In the genomic region with DNA sequence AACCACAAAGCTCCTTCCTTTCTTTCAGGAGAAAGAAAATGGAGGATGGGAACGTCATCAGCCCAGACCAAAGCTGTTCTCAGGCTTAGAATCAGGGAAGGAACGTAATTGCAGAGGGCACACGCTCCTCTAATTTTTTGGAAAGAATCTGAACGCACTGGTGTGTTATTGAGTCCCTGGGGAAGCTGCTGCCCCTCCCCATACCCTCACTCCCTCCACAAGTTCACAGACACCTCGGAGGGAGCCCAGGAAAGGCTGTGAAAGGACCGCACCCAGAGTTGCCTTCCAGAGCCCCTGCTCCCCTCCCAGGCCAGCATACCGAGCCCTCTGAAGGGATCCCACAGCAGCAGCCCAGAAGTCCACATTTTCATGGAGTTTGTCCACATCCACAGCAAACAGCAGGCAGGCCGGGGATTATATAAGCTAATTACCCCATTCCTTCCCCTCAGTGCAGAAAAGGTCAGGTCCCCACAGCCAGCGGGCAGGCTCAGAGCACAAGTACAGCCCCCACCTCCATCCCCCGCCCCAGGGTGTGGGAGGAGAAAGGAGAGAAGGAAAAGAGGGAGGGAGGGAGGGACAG, we compare ENCODE assay signal across 9 cellular contexts. TPM values are rescaled to one million over a fixed set of nuclear protein-coding genes. Genes with fewer than 3 reads are reported as not detected.
A peak's percentile ranks its signal among the peaks of the same experiment; 100 is the strongest.
DNase-seq lines count a peak whose midpoint lies in the region; FAIRE-seq and TF ChIP-seq lines count a peak whose summit lies in the region.
"Had no signal": no experiment of that assay in that cellular context is flagged by ENCODE, and none has a peak within 500 bp of the region (broad histone marks: within the 10 kb centered on the region; RNA-seq: fewer than 3 reads in every experiment).

No MANE protein-coding gene starts in this region.

- H2AK5ac ChIP-seq in mesenchymal stem cell (ENCODE audit: low read length, severe bottlenecking), result no peak overlapping the region

- H3K4me1 ChIP-seq in mesenchymal stem cell (ENCODE audit: control insufficient read depth, insufficient read depth, low read depth, low read length), result peaks cover 4% of the 10 kb centered on the region
- H3K4me1 ChIP-seq in thymus (ENCODE audit: control insufficient read depth, insufficient read depth, low read length), result peaks cover 3% of the 10 kb centered on the region

- no peak overlapping the region for H2BK5ac ChIP-seq in mesenchymal stem cell (ENCODE audit: low read depth, low read length, poor library complexity, severe bottlenecking)

- peak overlapping the region; percentile 81 for H3K9ac ChIP-seq in mesenchymal stem cell (ENCODE audit: low read length)

- no peak for DNase-seq in HTR-8/SVneo (ENCODE audit: insufficient read length, low spot score)
- no peak for DNase-seq in coronary artery (ENCODE audit: low spot score)
- no peak for DNase-seq in mesenchymal stem cell
- DNase-seq in HPDE6-E6E7 (ENCODE audit: extremely low spot score), result no peak
- no peak for DNase-seq in EL
- no peak for DNase-seq in SHP77 treated with DMSO at 0.1 percent for 48 hours (lab: John Stamatoyannopoulos, UW)
- no peak for DNase-seq in substantia nigra (lab: John Stamatoyannopoulos, UW)

- no peak overlapping the region for H3K4ac ChIP-seq in mesenchymal stem cell (ENCODE audit: low read depth in 1 of 2, low read length in 2 of 2)

- no peak for TF ChIP-seq CTCF in coronary artery (IDR thresholded peaks at IDR 0.05)

- no peak overlapping the region for H3K14ac ChIP-seq in mesenchymal stem cell (ENCODE audit: low read length in 2 of 2)

- H2AFZ ChIP-seq in mesenchymal stem cell (ENCODE audit: low read depth, low read length), result no peak overlapping the region

- H3K18ac ChIP-seq in mesenchymal stem cell (ENCODE audit: low read depth in 1 of 2, low read length in 2 of 2), result no peak overlapping the region

- H2BK12ac ChIP-seq in mesenchymal stem cell (ENCODE audit: low read length in 2 of 2), result no peak overlapping the region

- H4K8ac ChIP-seq in mesenchymal stem cell (ENCODE audit: low read length), result no peak overlapping the region

- H3K4me3 ChIP-seq in coronary artery (peak overlapping the region; percentile 54), mesenchymal stem cell (ENCODE audit: insufficient read depth in 1 of 2, low read depth in 1 of 2, low read length in 2 of 2) (peak overlapping the region in 1 of 2 experiments; percentile 55), thymus (ENCODE audit: low read length) (no peak overlapping the region)

- WGBS in mesenchymal stem cell, result 59% methylated on average over 8 of the region's 10 CpGs
- WGBS in thymus, result 86% methylated on average over 10 of the region's 10 CpGs

- H3K36me3 ChIP-seq in mesenchymal stem cell (ENCODE audit: control insufficient read depth in 1 of 2, insufficient read depth in 2 of 2, low read depth in 1 of 2, low read length in 2 of 2) (no peaks in the 10 kb centered on the region), thymus (ENCODE audit: control insufficient read depth, insufficient read depth) (no peaks in the 10 kb centered on the region)

- H2BK120ac ChIP-seq in mesenchymal stem cell (ENCODE audit: low read depth, low read length), result no peak overlapping the region

- no peak overlapping the region for H4K91ac ChIP-seq in mesenchymal stem cell (ENCODE audit: low read length)

- H3K4me2 ChIP-seq in mesenchymal stem cell (ENCODE audit: low read length, poor library complexity, severe bottlenecking), result no peak overlapping the region

- no peaks in the 10 kb centered on the region for H3K79me1 ChIP-seq in mesenchymal stem cell (replicated peaks; ENCODE audit: low read length, poor library complexity, severe bottlenecking)

- H2BK15ac ChIP-seq in mesenchymal stem cell (ENCODE audit: low read depth, poor library complexity, severe bottlenecking), result no peak overlapping the region

- H3K23ac ChIP-seq in mesenchymal stem cell (ENCODE audit: low read length in 2 of 2), result no peak overlapping the region

- peaks cover 15 to 31% of the 10 kb centered on the region in 2 experiments for H3K27me3 ChIP-seq in mesenchymal stem cell (ENCODE audit: control insufficient read depth in 1 of 2, insufficient read depth in 1 of 2, low read length in 2 of 2)
- H3K27me3 ChIP-seq in thymus (ENCODE audit: control insufficient read depth, insufficient read depth), result peaks cover 2% of the 10 kb centered on the region

- peak; percentile 76 for FAIRE-seq in HTR-8/SVneo (lab: Jason Lieb, UNC)
- FAIRE-seq: G401.6 had no signal

- H3K9me3 ChIP-seq in mesenchymal stem cell (ENCODE audit: control insufficient read depth, low read length) (no peaks in the 10 kb centered on the region), thymus (ENCODE audit: control insufficient read depth) (no peaks in the 10 kb centered on the region)

- H3K27ac ChIP-seq in coronary artery (peak overlapping the region; percentile 53 to 79), mesenchymal stem cell (ENCODE audit: low read length, poor library complexity, severe bottlenecking) (no peak overlapping the region), thymus (ENCODE audit: low read depth) (peak overlapping the region; percentile 42), substantia nigra (ENCODE audit: low read depth, low read length, poor library complexity, severe bottlenecking) (no peak overlapping the region)

RNA-seq across cellular contexts. Expression of a gene that starts 53.7 kb away (rescaled TPM):
- not detected for polyA plus RNA-seq in mesenchymal stem cell (2013, experiment 1 of 2)
- polyA plus RNA-seq in mesenchymal stem cell (2013, experiment 2 of 2), result not detected
- not detected for polyA plus RNA-seq in thymus

Comparison
In these comparisons a context has a peak if more than half of its experiments do, and no peak if none do; other contexts are left out.
1. H3K27ac ChIP-seq: peak in coronary artery (2 of 2) and thymus (single experiment); none in mesenchymal stem cell (single experiment) and substantia nigra (single experiment).